ENCODE assay signal across 8 cellular contexts in the genomic region with DNA sequence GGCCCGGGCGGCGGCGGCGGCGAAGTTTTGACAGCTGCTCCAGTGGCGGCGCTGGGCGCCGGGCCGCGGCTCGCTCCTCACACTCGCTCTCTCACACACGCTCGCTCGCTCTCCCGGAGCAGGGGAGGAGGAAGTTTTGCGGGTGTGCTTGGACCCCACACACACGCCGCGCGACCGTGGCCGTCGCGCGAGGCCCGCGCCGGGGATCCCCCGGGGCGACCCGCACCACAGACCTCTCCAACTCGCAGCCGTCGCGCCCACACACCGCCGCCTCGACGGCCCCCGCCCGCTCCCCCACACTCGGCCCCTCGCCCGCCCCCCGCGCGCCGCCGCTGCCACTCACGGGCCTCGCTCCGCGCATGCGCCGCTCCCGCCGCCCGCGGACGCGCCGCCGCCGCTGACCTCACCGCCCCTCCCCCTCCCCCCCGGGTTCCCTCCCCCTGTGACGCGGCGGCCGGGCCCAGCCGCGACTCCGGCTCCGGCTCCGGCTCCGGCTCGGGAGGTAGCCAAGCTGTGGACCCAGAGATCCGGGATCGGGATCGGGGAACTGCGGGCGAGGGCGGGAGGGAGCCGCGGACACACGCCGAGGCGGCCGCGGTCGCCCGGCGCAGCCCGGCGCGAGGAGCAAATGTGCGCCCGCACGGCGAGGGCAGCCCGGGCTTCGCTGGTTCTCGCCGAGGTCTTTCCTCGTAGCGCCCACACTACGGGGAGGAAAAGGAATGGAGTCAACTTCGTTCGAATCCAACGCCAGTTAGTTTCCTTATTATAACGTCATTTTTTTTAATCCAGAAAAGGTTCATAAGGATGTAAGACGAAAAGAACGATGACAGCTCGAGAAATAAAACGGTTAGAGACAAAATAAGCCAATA. TPM values are rescaled to one million over a fixed set of nuclear protein-coding genes. Genes with fewer than 3 reads are reported as not detected.
A peak's percentile ranks its signal among the peaks of the same experiment; 100 is the strongest.
DNase-seq lines count a peak whose midpoint lies in the region; ATAC-seq and TF ChIP-seq lines count a peak whose summit lies in the region.

No MANE protein-coding gene starts in this region.

- TF ChIP-seq CTCF in fibroblast of pulmonary artery (IDR thresholded peaks at IDR 0.05; ENCODE audit: low read length, missing control alignments) = no peak

- ATAC-seq in GM21737 (IDR thresholded peaks at IDR 0.05; ENCODE audit: unreplicated experiment) = peak; percentile 54
- ATAC-seq in natural killer cell treated with Interleukin-12 subunit alpha and Interleukin-12 subunit beta and Interleukin-15 and Interleukin-18, amount 100 ng/mL, for 72 hours = peak; percentile 84 to 89

- peaks cover 21 to 31% of the 10 kb centered on the region in 2 donors for H3K4me1 Mint-ChIP-seq in natural killer cell treated with Interleukin-12 subunit alpha and Interleukin-12 subunit beta and Interleukin-15 and Interleukin-18, amount 100 ng/mL, for 72 hours (ENCODE audit: low read depth in 2 of 2)

- no peaks in the 10 kb centered on the region for H3K9me3 ChIP-seq in KOPT-K1 (ENCODE audit: insufficient read depth, low read length, poor library complexity, severe bottlenecking)

- no peaks in the 10 kb centered on the region for H3K9me3 Mint-ChIP-seq in natural killer cell treated with Interleukin-12 subunit alpha and Interleukin-12 subunit beta and Interleukin-15 and Interleukin-18, amount 100 ng/mL, for 72 hours

- H3K4me3 Mint-ChIP-seq in natural killer cell treated with Interleukin-12 subunit alpha and Interleukin-12 subunit beta and Interleukin-15 and Interleukin-18, amount 100 ng/mL, for 72 hours = peak overlapping the region; percentile 84

- peak overlapping the region; percentile 78 for H3K27ac ChIP-seq in KOPT-K1 (ENCODE audit: low read depth, low read length, poor library complexity, severe bottlenecking)

- H3K27ac Mint-ChIP-seq in natural killer cell treated with Interleukin-12 subunit alpha and Interleukin-12 subunit beta and Interleukin-15 and Interleukin-18, amount 100 ng/mL, for 72 hours = peak overlapping the region; percentile 86 to 89

- peak overlapping the region; percentile 55 for H3K4me3 ChIP-seq in fibroblast of pulmonary artery (replicated peaks; ENCODE audit: low read depth, low read length)

- DNase-seq in DMS79 treated with DMSO at 0.1 percent for 48 hours (lab: John Stamatoyannopoulos, UW) (peak; percentile 60), RPMI7951 (ENCODE audit: low read depth) (peak; percentile 91), fibroblast of pulmonary artery (ENCODE audit: low read depth) (peak; percentile 93)
- DNase-seq in activated T-helper 9 cell treated with anti-CD3 and anti-CD28 coated beads, Interleukin-2, amount 50 U/mL, for 16 hours (ENCODE audit: low read depth) = peak; percentile 87
- peak; percentile 92 for DNase-seq in natural killer cell treated with Interleukin-12 subunit alpha and Interleukin-12 subunit beta and Interleukin-15 and Interleukin-18, amount 100 ng/mL, for 72 hours (ENCODE audit: low spot score)
- peak; percentile 91 for DNase-seq in stimulated activated naive CD4-positive, alpha-beta T cell treated with Interleukin-2 at 50 U/mL for 16 hours (lab: John Stamatoyannopoulos, UW)

- H3K36me3 Mint-ChIP-seq in natural killer cell treated with Interleukin-12 subunit alpha and Interleukin-12 subunit beta and Interleukin-15 and Interleukin-18, amount 100 ng/mL, for 72 hours = no peaks in the 10 kb centered on the region

- no peaks in the 10 kb centered on the region for H3K36me3 ChIP-seq in KOPT-K1 (ENCODE audit: insufficient read depth, low read length)

- H3K27me3 Mint-ChIP-seq in natural killer cell treated with Interleukin-12 subunit alpha and Interleukin-12 subunit beta and Interleukin-15 and Interleukin-18, amount 100 ng/mL, for 72 hours = no peaks in the 10 kb centered on the region

RNA-seq across cellular contexts. Expression of gene KMT2C, which starts 0.7 kb away (rescaled TPM):
- total RNA-seq in RPMI7951 (2014; rRNA removed; shearing (Covaris generic)) = 11.2 and 11.7 TPM in 2 replicates
- total RNA-seq in natural killer cell treated with Interleukin-12 subunit alpha and Interleukin-12 subunit beta and Interleukin-15 and Interleukin-18, amount 100 ng/mL, for 72 hours = 100 to 1,000 TPM in 1 of 2 donors, 10 to 100 TPM in 1; 71.2 to 105 TPM

Comparison
In these comparisons a context has a peak if more than half of its experiments do, and no peak if none do; other contexts are left out.
1. Peak in every context shown above with its lines: DNase-seq, ATAC-seq, H3K4me3 ChIP-seq and H3K27ac ChIP-seq.